8 cellular contexts compared by ENCODE assay signal in the genomic region with DNA sequence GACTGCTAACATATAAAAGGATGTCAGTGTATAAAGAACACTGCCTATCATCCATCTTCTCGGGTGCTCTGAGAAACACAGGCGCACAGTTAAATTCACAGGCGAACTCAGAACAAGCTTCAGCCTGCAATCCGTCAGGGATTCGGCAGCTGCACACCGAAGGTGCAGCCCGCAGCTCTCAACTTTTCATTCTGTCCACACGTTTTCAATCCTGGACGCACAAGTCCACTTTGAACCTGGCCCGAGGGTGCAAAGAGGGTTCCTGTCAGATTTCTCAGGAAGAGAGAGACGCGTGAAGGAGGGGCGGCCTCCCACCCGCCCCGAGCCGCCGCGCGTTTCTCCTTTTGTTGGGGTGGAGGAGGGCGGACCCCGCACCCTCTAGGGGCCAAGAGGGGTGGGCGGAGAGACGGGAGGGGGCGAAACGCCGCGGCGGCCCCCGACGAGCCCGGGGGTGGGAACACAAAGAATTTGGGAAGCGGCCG. TPM values are rescaled to one million over a fixed set of nuclear protein-coding genes. Genes with fewer than 3 reads are reported as not detected.
DNase-seq lines count a peak whose midpoint lies in the region; ATAC-seq and TF ChIP-seq lines count a peak whose summit lies in the region.

No MANE protein-coding gene starts in this region.

- TF ChIP-seq CTCF in cardiac fibroblast (IDR thresholded peaks at IDR 0.05; ENCODE audit: low read depth, low read length): no peak
- TF ChIP-seq CTCF in spleen (IDR thresholded peaks at IDR 0.05 in 8 of 11, conservative IDR thresholded peaks at IDR 0.05 in 3 of 11): no peak

- peaks cover 18 to 55% (median 42%) of the 10 kb centered on the region in 6 donors for H3K4me1 ChIP-seq in spleen

- H3K27me3 ChIP-seq in spleen (replicated peaks in 1 of 7): peaks cover 0 to 8% (median 0%) of the 10 kb centered on the region in 7 donors

- intact Hi-C loops in spleen (cut with DNase I; ENCODE audit: low total_unique reads): no loop called here

- no peaks in the 10 kb centered on the region for H3K36me3 ChIP-seq in spleen

- peak; percentile 60 for DNase-seq in GM03348 (ENCODE audit: low spot score)
- DNase-seq in HuH-7 (ENCODE audit: low spot score): peak; percentile 23
- peak; percentile 32 for DNase-seq in SW480 (ENCODE audit: low spot score)
- DNase-seq in cardiac fibroblast (ENCODE audit: low read depth in 2 of 2): peak; percentile 44 to 49
- peak; percentile 68 for DNase-seq in islet precursor cell
- DNase-seq in spleen: no peak
- no peak for DNase-seq in ecto neural progenitor cell (ENCODE audit: low spot score)

- peak overlapping the region; percentile 72 to 89 (median 86) for H3K27ac ChIP-seq in spleen

- no peak for TF ChIP-seq POLR2A in spleen (IDR thresholded peaks at IDR 0.05)

- ATAC-seq in GM21576 (IDR thresholded peaks at IDR 0.05; ENCODE audit: unreplicated experiment): peak; percentile 30

- H3K4me3 ChIP-seq in cardiac fibroblast (replicated peaks in 1 of 2; ENCODE audit: low read depth in 2 of 2, low read length in 2 of 2): peak overlapping the region; percentile 67 to 69
- H3K4me3 ChIP-seq in spleen: peak overlapping the region; percentile 63 to 81 (median 75)

- H3K9me3 ChIP-seq in spleen: no peaks in the 10 kb centered on the region

- WGBS in spleen, 5 donors: 0 to 1% (median 1%) methylated on average over 29 to 33 of the region's 33 CpGs

RNA-seq across cellular contexts. Expression of a gene that starts 0.7 kb away (rescaled TPM):
- total RNA-seq in spleen: 10 to 100 TPM; 25.2 to 48.3 (median 34.3) TPM
- 1 to 10 TPM; 3.3 to 7.5 (median 3.4) TPM for polyA plus RNA-seq in spleen

Comparison
In these comparisons a context has a peak if more than half of its experiments do, and no peak if none do; other contexts are left out.
1. DNase-seq: peak in GM03348 (single experiment), HuH-7 (single experiment), SW480 (single experiment), cardiac fibroblast (2 of 2) and islet precursor cell (single experiment); none in spleen (single experiment) and ecto neural progenitor cell (single experiment).